Comparison of ENCODE assay signal across 19 cellular contexts in genomic region chr6:25168637-25169036, GRCh38.
DNase-seq lines count a peak whose midpoint lies in the region; ATAC-seq and TF ChIP-seq lines count a peak whose summit lies in the region.
"Had no signal": no experiment of that assay in that cellular context is flagged by ENCODE, and none has a peak within 500 bp of the region (broad histone marks: within the 10 kb centered on the region; RNA-seq: fewer than 3 reads in every experiment).

No MANE protein-coding gene starts in this region.

- no peak overlapping the region for H3K4me3 ChIP-seq in neutrophil (ENCODE audit: low read depth in 1 of 2, low read length in 1 of 2)
- H3K4me3 ChIP-seq in BE2C (ENCODE audit: low read depth, low read length): no peak overlapping the region
- H3K4me3 ChIP-seq: A549, BLaER1 had no signal

- peak overlapping the region; percentile 57 for H3K27ac ChIP-seq in neutrophil
- H3K27ac ChIP-seq: A549, BLaER1, HL-60 had no signal

- H3K27me3 Mint-ChIP-seq in activated naive CD4-positive, alpha-beta T cell treated with anti-CD3 and anti-CD28 coated beads, Interleukin-2, amount 50 U/mL, for 24 hours: no peaks in the 10 kb centered on the region
- peaks cover 11% of the 10 kb centered on the region for H3K27me3 Mint-ChIP-seq in nephron progenitor cell (ENCODE audit: low read depth, poor library complexity)

- H3K36me3 ChIP-seq in neutrophil (no peaks in the 10 kb centered on the region), BE2C (no peaks in the 10 kb centered on the region)
- H3K36me3 ChIP-seq: BLaER1 had no signal

- H3K4me3 Mint-ChIP-seq in activated naive CD4-positive, alpha-beta T cell treated with anti-CD3 and anti-CD28 coated beads, Interleukin-2, amount 50 U/mL, for 24 hours: no peak overlapping the region
- H3K4me3 Mint-ChIP-seq in nephron progenitor cell: no peak overlapping the region
- H3K4me3 Mint-ChIP-seq: CD8-positive, alpha-beta T cell; HFFc6 had no signal

- H3K9me3 ChIP-seq in neutrophil (no peaks in the 10 kb centered on the region), BE2C (no peaks in the 10 kb centered on the region)
- H3K9me3 ChIP-seq: A549, BLaER1 had no signal

- H3K27me3 ChIP-seq in neutrophil: no peaks in the 10 kb centered on the region
- no peaks in the 10 kb centered on the region for H3K27me3 ChIP-seq in BE2C
- H3K27me3 ChIP-seq: BLaER1 had no signal

- H3K36me3 Mint-ChIP-seq in activated naive CD4-positive, alpha-beta T cell treated with anti-CD3 and anti-CD28 coated beads, Interleukin-2, amount 50 U/mL, for 24 hours: no peaks in the 10 kb centered on the region
- H3K36me3 Mint-ChIP-seq in activated naive CD4-positive, alpha-beta T cell treated with anti-CD3 and anti-CD28 coated beads, Interleukin-2, amount 50 U/mL, for 72 hours: peaks cover 5 to 26% of the 10 kb centered on the region in 2 donors
- H3K36me3 Mint-ChIP-seq in nephron progenitor cell (ENCODE audit: low read depth): no peaks in the 10 kb centered on the region
- H3K36me3 Mint-ChIP-seq: CD8-positive, alpha-beta T cell had no signal

- no peak for ATAC-seq in activated naive CD4-positive, alpha-beta T cell treated with anti-CD3 and anti-CD28 coated beads, Interleukin-2, amount 50 U/mL, for 72 hours
- ATAC-seq: A549; CD8-positive, alpha-beta T cell had no signal

- peaks cover 19% of the 10 kb centered on the region for H3K4me1 Mint-ChIP-seq in activated naive CD4-positive, alpha-beta T cell treated with anti-CD3 and anti-CD28 coated beads, Interleukin-2, amount 50 U/mL, for 24 hours
- H3K4me1 Mint-ChIP-seq in nephron progenitor cell: peaks cover 13% of the 10 kb centered on the region

- H3K27ac Mint-ChIP-seq in activated naive CD4-positive, alpha-beta T cell treated with anti-CD3 and anti-CD28 coated beads, Interleukin-2, amount 50 U/mL, for 24 hours: peak overlapping the region; percentile 74
- no peak overlapping the region for H3K27ac Mint-ChIP-seq in activated naive CD4-positive, alpha-beta T cell treated with anti-CD3 and anti-CD28 coated beads, Interleukin-2, amount 50 U/mL, for 72 hours
- no peak overlapping the region for H3K27ac Mint-ChIP-seq in nephron progenitor cell
- H3K27ac Mint-ChIP-seq: CD8-positive, alpha-beta T cell; HFFc6 had no signal

- intact Hi-C loops in head of caudate nucleus (cut with DNase I): no loop called here

- DNase-seq in activated naive CD4-positive, alpha-beta T cell treated with anti-CD3 and anti-CD28 coated beads, Interleukin-2, amount 50 U/mL, for 72 hours (ENCODE audit: low spot score in 2 of 2): no peak
- peak; percentile 49 for DNase-seq in NCI-H69 (lab: John Stamatoyannopoulos, UW)
- no peak for DNase-seq in BE2C
- DNase-seq in head of caudate nucleus: no peak
- no peak for DNase-seq in NCI-H524 treated with DMSO at 0.1 percent for 48 hours (lab: John Stamatoyannopoulos, UW)
- no peak for DNase-seq in nephron progenitor cell
- DNase-seq: Calu3; CD8-positive, alpha-beta T cell; HFFc6; Karpas-422; NCI-H1092 treated with DMSO at 0.1 percent for 48 hours; NCI-H2227 treated with DMSO at 0.1 percent for 48 hours; NCI-H510A treated with DMSO at 0.1 percent for 48 hours; SHP77 treated with DMSO at 0.1 percent for 48 hours had no signal

- TF ChIP-seq CTCF in neutrophil (IDR thresholded peaks at IDR 0.05): no peak
- no peak for TF ChIP-seq CTCF in BE2C (IDR thresholded peaks at IDR 0.05; ENCODE audit: low read depth, low read length)
- no peak for TF ChIP-seq CTCF in nephron progenitor cell (IDR thresholded peaks at IDR 0.05)

- no peaks in the 10 kb centered on the region for H3K9me3 Mint-ChIP-seq in activated naive CD4-positive, alpha-beta T cell treated with anti-CD3 and anti-CD28 coated beads, Interleukin-2, amount 50 U/mL, for 24 hours
- H3K9me3 Mint-ChIP-seq in activated naive CD4-positive, alpha-beta T cell treated with anti-CD3 and anti-CD28 coated beads, Interleukin-2, amount 50 U/mL, for 72 hours: peaks cover 0 to 13% of the 10 kb centered on the region in 2 donors
- H3K9me3 Mint-ChIP-seq in nephron progenitor cell: peaks cover 9% of the 10 kb centered on the region
- H3K9me3 Mint-ChIP-seq: CD8-positive, alpha-beta T cell; HFFc6 had no signal

- H3K4me1 ChIP-seq in neutrophil (ENCODE audit: control insufficient read depth in 1 of 2, insufficient read depth in 1 of 2, low read depth in 1 of 2, low read length in 1 of 2): peaks cover 63 to 76% of the 10 kb centered on the region in 2 experiments
- H3K4me1 ChIP-seq in BE2C: peaks cover 4% of the 10 kb centered on the region; the same call in 1 of the 2 replicates
- H3K4me1 ChIP-seq: BLaER1 had no signal
